ENCODE assay signal across 10 cellular contexts in the genomic region with DNA sequence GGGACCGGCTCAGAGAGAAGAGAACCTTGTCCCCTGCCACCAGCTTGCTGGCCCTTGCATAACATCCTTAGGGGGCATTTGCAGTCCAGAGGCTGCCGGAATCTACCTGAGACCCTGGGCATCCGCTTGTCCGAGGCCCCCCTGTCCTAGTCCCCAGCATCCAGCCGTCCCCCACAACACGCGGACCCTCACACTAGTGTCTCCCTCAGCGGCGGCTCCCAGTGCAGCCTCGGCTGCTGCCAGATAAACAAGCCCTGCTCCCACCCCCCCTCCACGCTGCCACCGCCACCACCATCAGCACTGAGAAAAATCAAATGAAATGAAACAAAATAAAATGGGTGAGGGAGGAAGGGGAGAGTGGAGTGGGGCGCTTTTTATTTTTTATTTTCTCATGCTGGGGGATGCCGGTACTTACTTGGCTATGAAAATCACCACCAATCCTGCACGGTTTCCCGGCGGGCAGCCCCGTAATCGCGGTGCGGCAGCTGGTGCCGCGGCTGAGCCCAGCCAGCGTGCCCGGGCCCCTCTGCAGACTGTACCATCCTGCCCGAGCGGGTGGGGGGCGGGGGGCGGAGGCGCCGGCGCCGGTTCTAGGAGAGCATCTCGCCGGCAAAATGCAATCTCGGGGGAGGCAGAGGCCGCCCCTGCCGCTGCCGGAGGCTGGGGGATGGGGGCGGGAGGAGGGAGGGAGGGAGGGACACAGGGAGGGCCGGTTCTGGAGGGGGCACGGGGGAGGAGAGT. TPM values are rescaled to one million over a fixed set of nuclear protein-coding genes. Genes with fewer than 3 reads are reported as not detected.
DNase-seq lines count a peak whose midpoint lies in the region; ATAC-seq and TF ChIP-seq lines count a peak whose summit lies in the region.
"Had no signal": no experiment of that assay in that cellular context is flagged by ENCODE, and none has a peak within 500 bp of the region (broad histone marks: within the 10 kb centered on the region; RNA-seq: fewer than 3 reads in every experiment).

Gene ATP2B2, minus strand, starts transcription at position 537 of the 741 bp plus-strand sequence. CDS start 56,043 bp downstream, outside the sequence.

- POLR2A ChIA-PET in CD8-positive, alpha-beta T cell (lab: Charles Lee) = no interaction called here
- POLR2A ChIA-PET in Caco-2 (lab: Charles Lee) = no interaction called here

- DNase-seq in CD8-positive, alpha-beta T cell = peak in 2 of 7 experiments; percentile 12 to 19
- DNase-seq in cerebellum (ENCODE audit: low spot score) (peak; percentile 77), neural progenitor cell (ENCODE audit: low spot score) (peak; percentile 68), islet precursor cell (no peak), GM20000 (ENCODE audit: low spot score) (no peak), Caco-2 (no peak)

- H3K9ac ChIP-seq in neural progenitor cell = no peak within 1 kb of the TSS

- no peaks in the 10 kb centered on the region for H3K79me2 ChIP-seq in neural progenitor cell (ENCODE audit: low read depth)

- no peak within 1 kb of the TSS for H3K27ac ChIP-seq in CD8-positive, alpha-beta T cell (ENCODE audit: low read depth, low read length)
- H3K27ac ChIP-seq in neural progenitor cell = no peak within 1 kb of the TSS

- H3K4me3 ChIP-seq in CD8-positive, alpha-beta T cell (ENCODE audit: low read depth, low read length) = peak within 1 kb of the TSS; percentile 30
- H3K4me3 ChIP-seq in neural progenitor cell (peak within 1 kb of the TSS; percentile 48), Caco-2 (ENCODE audit: low read depth, low read length) (no peak within 1 kb of the TSS)

- CTCF ChIA-PET in CD8-positive, alpha-beta T cell (lab: Charles Lee) = no interaction called here
- CTCF ChIA-PET in Caco-2 (lab: Charles Lee) = no interaction called here

- peak within 1 kb of the TSS; percentile 67 for H3K4me3 Mint-ChIP-seq in CD8-positive, alpha-beta T cell
- peak within 1 kb of the TSS in 3 of 4 donors; percentile 28 to 86 (median 30) for H3K4me3 Mint-ChIP-seq in IgD-negative memory B cell
- H3K4me3 Mint-ChIP-seq in neural progenitor cell = peak within 1 kb of the TSS; percentile 79
- no peak within 1 kb of the TSS for H3K4me3 Mint-ChIP-seq in Caco-2 (ENCODE audit: unreplicated experiment)

- no peaks in the 10 kb centered on the region for H3K36me3 Mint-ChIP-seq in CD8-positive, alpha-beta T cell
- H3K36me3 Mint-ChIP-seq in IgD-negative memory B cell (no peaks in the 10 kb centered on the region), neural progenitor cell (no peaks in the 10 kb centered on the region), Caco-2 (ENCODE audit: insufficient read depth, unreplicated experiment) (no peaks in the 10 kb centered on the region)

- H3K27ac Mint-ChIP-seq in CD8-positive, alpha-beta T cell = no peak within 1 kb of the TSS
- H3K27ac Mint-ChIP-seq in IgD-negative memory B cell (no peak within 1 kb of the TSS), neural progenitor cell (no peak within 1 kb of the TSS), Caco-2 (ENCODE audit: unreplicated experiment) (no peak within 1 kb of the TSS)

- no peaks in the 10 kb centered on the region for H3F3A ChIP-seq in neural progenitor cell (ENCODE audit: low read depth)

- H3K36me3 ChIP-seq in CD8-positive, alpha-beta T cell (ENCODE audit: insufficient read depth, low read length) = no peaks in the 10 kb centered on the region
- H3K36me3 ChIP-seq in neural progenitor cell (no peaks in the 10 kb centered on the region), Caco-2 (ENCODE audit: control insufficient read depth, insufficient read depth, low read length) (no peaks in the 10 kb centered on the region)

- H3K9me3 Mint-ChIP-seq in CD8-positive, alpha-beta T cell = no peaks in the 10 kb centered on the region
- H3K9me3 Mint-ChIP-seq in IgD-negative memory B cell (no peaks in the 10 kb centered on the region), neural progenitor cell (no peaks in the 10 kb centered on the region), Caco-2 (ENCODE audit: unreplicated experiment) (no peaks in the 10 kb centered on the region)

- H3K4me1 Mint-ChIP-seq in CD8-positive, alpha-beta T cell (ENCODE audit: low read depth) = peaks cover 6% of the 10 kb centered on the region
- peaks cover 0 to 3% (median 0%) of the 10 kb centered on the region in 3 donors for H3K4me1 Mint-ChIP-seq in IgD-negative memory B cell
- peaks cover 12% of the 10 kb centered on the region for H3K4me1 Mint-ChIP-seq in neural progenitor cell
- peaks cover 4% of the 10 kb centered on the region for H3K4me1 Mint-ChIP-seq in Caco-2 (ENCODE audit: low read depth, unreplicated experiment)

- H3K4me1 ChIP-seq in CD8-positive, alpha-beta T cell (ENCODE audit: insufficient read depth, low read length) = peaks cover 4% of the 10 kb centered on the region
- peaks cover 9% of the 10 kb centered on the region for H3K4me1 ChIP-seq in neural progenitor cell
- H3K4me1 ChIP-seq in Caco-2 = peaks cover 5% of the 10 kb centered on the region; the same call in 1 of the 2 replicates

- H2AFZ ChIP-seq in neural progenitor cell (replicated peaks) = no peak within 1 kb of the TSS

- intact Hi-C loops in CD8-positive, alpha-beta T cell (cut with DNase I, micrococcal nuclease) = no loop called here
- intact Hi-C loops in Caco-2 (cut with micrococcal nuclease; ENCODE audit: unreplicated experiment) = no loop called here

- no peak for TF ChIP-seq CTCF in CD8-positive, alpha-beta T cell (IDR thresholded peaks at IDR 0.05)
- TF ChIP-seq CTCF in neural progenitor cell (IDR thresholded peaks at IDR 0.05) (no peak), GM20000 (IDR thresholded peaks at IDR 0.05; ENCODE audit: extremely low read depth, missing control alignments) (no peak), Caco-2 (IDR thresholded peaks at IDR 0.05; ENCODE audit: insufficient read depth in 1 of 2, low read depth in 1 of 2, low read length in 1 of 2, severe bottlenecking in 1 of 2, unreplicated experiment in 1 of 2) (no peak)

- H4K20me1 ChIP-seq in neural progenitor cell (ENCODE audit: low read depth) = no peaks in the 10 kb centered on the region

- peak; percentile 65 for ATAC-seq in CD8-positive, alpha-beta T cell
- no peak for ATAC-seq in GM19463 (IDR thresholded peaks at IDR 0.05; ENCODE audit: unreplicated experiment)

- no peaks in the 10 kb centered on the region for H3K9me3 ChIP-seq in CD8-positive, alpha-beta T cell (ENCODE audit: low read length)
- H3K9me3 ChIP-seq in neural progenitor cell (ENCODE audit: low read depth) (no peaks in the 10 kb centered on the region), Caco-2 (no peaks in the 10 kb centered on the region)

- H3K27me3 ChIP-seq in CD8-positive, alpha-beta T cell (ENCODE audit: insufficient read depth, low read length) = no peaks in the 10 kb centered on the region
- H3K27me3 ChIP-seq in neural progenitor cell (peaks cover 22% of the 10 kb centered on the region), Caco-2 (replicated peaks; ENCODE audit: control insufficient read depth, insufficient read depth, low read length) (no peaks in the 10 kb centered on the region)

- H3K27me3 Mint-ChIP-seq in CD8-positive, alpha-beta T cell (ENCODE audit: low read depth) = peaks cover 15% of the 10 kb centered on the region
- peaks cover 12% of the 10 kb centered on the region for H3K27me3 Mint-ChIP-seq in IgD-negative memory B cell
- H3K27me3 Mint-ChIP-seq in neural progenitor cell (ENCODE audit: insufficient read depth, low read depth) = peaks cover 7% of the 10 kb centered on the region
- peaks cover 5% of the 10 kb centered on the region for H3K27me3 Mint-ChIP-seq in Caco-2 (ENCODE audit: insufficient read depth, unreplicated experiment)

- H3K4me2 ChIP-seq in neural progenitor cell = peak within 1 kb of the TSS; percentile 79

- no TSS peak for BruUV-seq in Caco-2 (replicated peaks; lab: Mats Ljungman, UMichigan)

RNA-seq across cellular contexts. Expression of gene ATP2B2, which starts in this region (rescaled TPM):
- not detected for total RNA-seq in CD8-positive, alpha-beta T cell
- not detected for polyA plus RNA-seq in IgD-negative memory B cell
- 72.1 TPM for total RNA-seq in cerebellum
- 0.03 TPM in 1 of 2 replicates, not detected in the other for total RNA-seq in neural progenitor cell (ENCODE audit: low replicate concordance)
- total RNA-seq in Caco-2 (2022) = not detected in 2 replicates
- total RNA-seq: M059J had no signal
- polyA plus RNA-seq: keratinocyte had no signal

Comparison
In these comparisons a context has a peak if more than half of its experiments do, and no peak if none do; other contexts are left out.
1. RNA of gene ATP2B2 (total RNA-seq): 72.1 TPM in cerebellum (single experiment); not detected in CD8-positive, alpha-beta T cell, 0.03 TPM in neural progenitor cell and not detected in Caco-2; every median in the first group is over 10 times any median in the second.
2. Peak in ATAC-seq and H3K4me3 ChIP-seq in CD8-positive, alpha-beta T cell; RNA of the gene not detected or under 1 TPM.
3. Peak in DNase-seq, H3K4me3 ChIP-seq and H3K4me2 ChIP-seq in neural progenitor cell; RNA of the gene not detected or under 1 TPM.